Comparison of ENCODE assay signal across 12 cellular contexts in the genomic region with DNA sequence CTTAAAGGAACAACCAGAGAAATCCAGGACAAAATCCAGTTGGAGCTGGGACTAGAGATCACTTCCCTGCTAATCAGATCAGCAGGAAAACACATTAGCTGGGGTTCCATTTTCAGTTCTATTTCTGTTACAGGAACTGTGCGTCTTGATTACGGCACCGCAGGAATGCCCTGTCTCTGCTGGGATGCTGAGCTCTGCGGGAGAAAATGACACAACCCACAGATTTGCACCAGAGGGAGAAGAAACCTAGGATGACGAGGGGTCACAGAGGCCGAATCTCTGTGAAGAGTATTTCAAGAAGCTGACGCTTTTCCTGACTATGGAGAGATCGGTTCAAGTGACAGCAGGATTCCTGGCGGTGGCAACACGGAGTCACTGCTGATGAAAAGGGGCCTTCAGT. TPM values are rescaled to one million over a fixed set of nuclear protein-coding genes. Genes with fewer than 3 reads are reported as not detected.
"Had no signal": no experiment of that assay in that cellular context is flagged by ENCODE, and none has a peak within 500 bp of the region (broad histone marks: within the 10 kb centered on the region; RNA-seq: fewer than 3 reads in every experiment).

No MANE protein-coding gene starts in this region.

RNA-seq across cellular contexts. Expression of gene RSPH10B, which starts 40.2 kb away (rescaled TPM):
- total RNA-seq: stomach, subcutaneous adipose tissue, transverse colon, upper lobe of right lung, urinary bladder, vagina had no signal

RNA-seq across cellular contexts. Expression of gene OCM, which starts 49.7 kb away (rescaled TPM):
- total RNA-seq: stomach, subcutaneous adipose tissue, suprapubic skin, temporal lobe, thoracic aorta, thyroid gland, tibial nerve, transverse colon, upper lobe of left lung, upper lobe of right lung, urinary bladder, vagina had no signal
- polyA plus RNA-seq: urinary bladder had no signal
